Comparison of ENCODE assay signal across 24 cellular contexts in the genomic region with DNA sequence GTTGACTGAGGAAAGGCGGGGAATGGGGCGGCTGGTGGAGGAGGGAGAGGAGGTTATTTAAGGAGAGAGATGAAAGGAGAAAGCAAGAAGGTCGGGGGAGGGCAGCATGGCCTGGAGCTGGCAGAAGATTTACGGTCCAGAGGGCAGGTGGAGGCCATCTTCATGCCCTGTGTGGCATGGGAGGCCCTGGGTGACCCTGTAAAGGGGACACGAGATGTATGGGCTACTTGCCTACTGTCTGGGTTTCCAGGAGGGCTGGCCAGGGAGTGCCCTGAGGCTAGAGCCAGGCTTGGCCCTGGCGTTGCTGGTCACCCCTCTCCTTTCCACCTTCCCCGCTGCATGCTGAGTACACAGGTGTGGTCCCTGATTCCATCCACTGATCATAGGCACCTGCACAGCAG. TPM values are rescaled to one million over a fixed set of nuclear protein-coding genes. Genes with fewer than 3 reads are reported as not detected.
DNase-seq lines count a peak whose midpoint lies in the region; ATAC-seq, FAIRE-seq and TF ChIP-seq lines count a peak whose summit lies in the region.
"Had no signal": no experiment of that assay in that cellular context is flagged by ENCODE, and none has a peak within 500 bp of the region (broad histone marks: within the 10 kb centered on the region; RNA-seq: fewer than 3 reads in every experiment).

No MANE protein-coding gene starts in this region.

- no peak overlapping the region for H2AFZ ChIP-seq in trophoblast cell (ENCODE audit: insufficient read depth, low read length, poor library complexity)

- H3K36me3 ChIP-seq in trophoblast cell (ENCODE audit: control insufficient read depth in 1 of 2, insufficient read depth in 2 of 2, low read length in 2 of 2) (peaks cover 24 to 28% of the 10 kb centered on the region in 2 experiments), small intestine (ENCODE audit: control insufficient read depth in 2 of 2, insufficient read depth in 2 of 2, low read length in 2 of 2) (no peaks in the 10 kb centered on the region)
- H3K36me3 ChIP-seq: BE2C had no signal

- H3K18ac ChIP-seq in trophoblast cell (ENCODE audit: low read length), result no peak overlapping the region

- peaks cover 5 to 10% of the 10 kb centered on the region in 2 experiments for H3K4me1 ChIP-seq in trophoblast cell (ENCODE audit: control insufficient read depth in 1 of 2, insufficient read depth in 2 of 2, low read length in 2 of 2)
- H3K4me1 ChIP-seq in small intestine (ENCODE audit: control insufficient read depth in 2 of 2, insufficient read depth in 1 of 2, low read depth in 1 of 2, low read length in 1 of 2), result no peaks in the 10 kb centered on the region
- H3K4me1 ChIP-seq: BE2C had no signal

- no peak overlapping the region for H4K12ac ChIP-seq in trophoblast cell (ENCODE audit: low read depth, low read length)

- intact Hi-C loops in head of caudate nucleus (cut with DNase I), result no loop called here

- H2BK120ac ChIP-seq in trophoblast cell (ENCODE audit: insufficient read depth, low read length, poor library complexity), result no peak overlapping the region

- no peak overlapping the region for H2BK5ac ChIP-seq in trophoblast cell (ENCODE audit: low read depth, low read length, poor library complexity)

- H3K9me3 Mint-ChIP-seq in mesothelial cell of epicardium (no peaks in the 10 kb centered on the region), WTC11 (no peaks in the 10 kb centered on the region)
- H3K9me3 Mint-ChIP-seq: CD8-positive, alpha-beta memory T cell had no signal

- no peak overlapping the region for H3K4me3 ChIP-seq in trophoblast cell (ENCODE audit: low read depth, low read length)
- no peak overlapping the region for H3K4me3 ChIP-seq in small intestine (ENCODE audit: low read depth in 1 of 2, low read length in 2 of 2)

- peaks cover 11% of the 10 kb centered on the region for H3K79me2 ChIP-seq in trophoblast cell (ENCODE audit: control insufficient read depth, insufficient read depth, low read length, poor library complexity)

- no peak overlapping the region for H3K14ac ChIP-seq in trophoblast cell (ENCODE audit: low read length)

- ATAC-seq in WTC11, result no peak
- ATAC-seq: HCT116, HepG2 had no signal

- no peak for FAIRE-seq in small intestine (lab: Jason Lieb, UNC)
- FAIRE-seq: GM12892, HepG2 had no signal

- H3K27me3 Mint-ChIP-seq in mesothelial cell of epicardium (ENCODE audit: low read depth), result no peaks in the 10 kb centered on the region
- H3K27me3 Mint-ChIP-seq in WTC11 (ENCODE audit: low read depth), result peaks cover 11% of the 10 kb centered on the region

- no peak overlapping the region for H3K4me3 Mint-ChIP-seq in mesothelial cell of epicardium
- H3K4me3 Mint-ChIP-seq in WTC11, result no peak overlapping the region
- H3K4me3 Mint-ChIP-seq: CD8-positive, alpha-beta memory T cell had no signal

- H3K36me3 Mint-ChIP-seq in mesothelial cell of epicardium (peaks cover 11% of the 10 kb centered on the region), WTC11 (peaks cover 6% of the 10 kb centered on the region; the same call in 1 of the 2 replicates)
- H3K36me3 Mint-ChIP-seq: CD14-positive monocyte; CD8-positive, alpha-beta memory T cell had no signal

- H3K79me1 ChIP-seq in trophoblast cell (ENCODE audit: low read length), result no peaks in the 10 kb centered on the region

- POLR2A ChIA-PET in WTC11 (lab: Charles Lee), result no interaction called here

- peak; percentile 21 for DNase-seq in activated effector memory CD4-positive, alpha-beta T cell treated with anti-CD3 and anti-CD28 coated beads, Interleukin-2, amount 50 U/mL, for 16 hours
- no peak for DNase-seq in activated effector memory CD4-positive, alpha-beta T cell treated with Interleukin-2 at 50 U/mL for 16 hours
- DNase-seq in mesothelial cell of epicardium (ENCODE audit: low spot score in 2 of 2, unreplicated experiment in 2 of 2) (no peak), trophoblast cell (no peak), small intestine (no peak), WTC11 (ENCODE audit: low spot score) (no peak), head of caudate nucleus (no peak), UCSD-AML1 (lab: John Stamatoyannopoulos, UW; ENCODE audit: unreplicated experiment) (no peak)
- DNase-seq: BE2C, DMS79 treated with DMSO at 0.1 percent for 48 hours, Karpas-422, NCI-H1092, NCI-H1417 treated with DMSO at 0.1 percent for 48 hours, NCI-H1694 treated with DMSO at 0.1 percent for 48 hours, NCI-H2081, NCI-H2227 treated with DMSO at 0.1 percent for 48 hours, NCI-H526 treated with DMSO at 0.1 percent for 48 hours, SHP77 treated with DMSO at 0.1 percent for 48 hours had no signal

- CTCF ChIA-PET in WTC11 (lab: Charles Lee), result no interaction called here

- H3K4me1 Mint-ChIP-seq in mesothelial cell of epicardium (peaks cover 16% of the 10 kb centered on the region), WTC11 (peaks cover 14% of the 10 kb centered on the region)

- no peak overlapping the region for H4K91ac ChIP-seq in trophoblast cell (ENCODE audit: low read depth, low read length)

- TF ChIP-seq CTCF in mesothelial cell of epicardium (IDR thresholded peaks at IDR 0.05; ENCODE audit: unreplicated experiment) (no peak), WTC11 (IDR thresholded peaks at IDR 0.05) (no peak)

- H3K27ac Mint-ChIP-seq in mesothelial cell of epicardium (peak overlapping the region; percentile 43), WTC11 (no peak overlapping the region)
- H3K27ac Mint-ChIP-seq: CD8-positive, alpha-beta memory T cell had no signal

- H3K27ac ChIP-seq in trophoblast cell (ENCODE audit: low read depth, low read length), result no peak overlapping the region
- H3K27ac ChIP-seq in small intestine (ENCODE audit: low read depth in 1 of 2, low read length in 1 of 2), result no peak overlapping the region
- H3K27ac ChIP-seq: 22Rv1 had no signal

- H3K9me3 ChIP-seq in trophoblast cell (ENCODE audit: insufficient read depth, low read depth, low read length) (peaks cover 3% of the 10 kb centered on the region), small intestine (ENCODE audit: control insufficient read depth, low read depth) (no peaks in the 10 kb centered on the region)
- H3K9me3 ChIP-seq: BE2C had no signal

- H3K27me3 ChIP-seq in trophoblast cell (ENCODE audit: insufficient read depth, low read length), result no peaks in the 10 kb centered on the region
- peaks cover under 1 to 7% of the 10 kb centered on the region in 2 donors for H3K27me3 ChIP-seq in small intestine (ENCODE audit: control insufficient read depth in 2 of 2, insufficient read depth in 2 of 2, low read length in 2 of 2)

- H3K4ac ChIP-seq in trophoblast cell (ENCODE audit: low read depth, low read length), result peak overlapping the region; percentile 33

- no peak overlapping the region for H4K8ac ChIP-seq in trophoblast cell (ENCODE audit: low read depth, low read length)

- H2BK12ac ChIP-seq in trophoblast cell (ENCODE audit: low read length), result no peak overlapping the region

- H3K9ac ChIP-seq in trophoblast cell (ENCODE audit: low read length), result no peak overlapping the region

- no CpG with 5 or more reads among the region's 7 CpGs for WGBS in trophoblast cell (ENCODE audit: extremely low coverage, insufficient coverage, insufficient read length)
- 77 to 81% (median 80%) methylated on average over 7 of the region's 7 CpGs for WGBS in small intestine, 3 donors

- no peak overlapping the region for H2AK5ac ChIP-seq in trophoblast cell (ENCODE audit: low read length)

- H3K23ac ChIP-seq in trophoblast cell (ENCODE audit: low read length), result no peak overlapping the region

- H3K4me2 ChIP-seq in trophoblast cell (ENCODE audit: low read length), result no peak overlapping the region

TF ChIP-seq in WTC11, 78 proteins besides CTCF, POLR2A, EP300 and RAD21 (continues in another document):
- TF ChIP-seq, protein P1, sequence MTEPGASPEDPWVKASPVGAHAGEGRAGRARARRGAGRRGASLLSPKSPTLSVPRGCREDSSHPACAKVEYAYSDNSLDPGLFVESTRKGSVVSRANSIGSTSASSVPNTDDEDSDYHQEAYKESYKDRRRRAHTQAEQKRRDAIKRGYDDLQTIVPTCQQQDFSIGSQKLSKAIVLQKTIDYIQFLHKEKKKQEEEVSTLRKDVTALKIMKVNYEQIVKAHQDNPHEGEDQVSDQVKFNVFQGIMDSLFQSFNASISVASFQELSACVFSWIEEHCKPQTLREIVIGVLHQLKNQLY (CRISPR knock-in tag; IDR thresholded peaks at IDR 0.05), result no peak
- TF ChIP-seq TP53 (CRISPR knock-in tag; IDR thresholded peaks at IDR 0.05), result no peak
- TF ChIP-seq, protein P2, sequence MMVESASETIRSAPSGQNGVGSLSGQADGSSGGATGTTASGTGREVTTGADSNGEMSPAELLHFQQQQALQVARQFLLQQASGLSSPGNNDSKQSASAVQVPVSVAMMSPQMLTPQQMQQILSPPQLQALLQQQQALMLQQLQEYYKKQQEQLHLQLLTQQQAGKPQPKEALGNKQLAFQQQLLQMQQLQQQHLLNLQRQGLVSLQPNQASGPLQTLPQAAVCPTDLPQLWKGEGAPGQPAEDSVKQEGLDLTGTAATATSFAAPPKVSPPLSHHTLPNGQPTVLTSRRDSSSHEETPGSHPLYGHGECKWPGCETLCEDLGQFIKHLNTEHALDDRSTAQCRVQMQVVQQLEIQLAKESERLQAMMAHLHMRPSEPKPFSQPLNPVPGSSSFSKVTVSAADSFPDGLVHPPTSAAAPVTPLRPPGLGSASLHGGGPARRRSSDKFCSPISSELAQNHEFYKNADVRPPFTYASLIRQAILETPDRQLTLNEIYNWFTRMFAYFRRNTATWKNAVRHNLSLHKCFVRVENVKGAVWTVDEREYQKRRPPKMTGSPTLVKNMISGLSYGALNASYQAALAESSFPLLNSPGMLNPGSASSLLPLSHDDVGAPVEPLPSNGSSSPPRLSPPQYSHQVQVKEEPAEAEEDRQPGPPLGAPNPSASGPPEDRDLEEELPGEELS (CRISPR knock-in tag; IDR thresholded peaks at IDR 0.05), result no peak
- no peak for TF ChIP-seq TCF7 (CRISPR knock-in tag; IDR thresholded peaks at IDR 0.05; ENCODE audit: low read depth)
- no peak for TF ChIP-seq SP1 (CRISPR knock-in tag; conservative IDR thresholded peaks at IDR 0.05)

RNA-seq across cellular contexts. Expression of a gene that starts 6.1 kb away (rescaled TPM):
- total RNA-seq in mesothelial cell of epicardium, result 42.3 to 45.9 TPM (median 42.5 TPM) in 3 replicates
- 10.6 and 11.4 TPM in 2 replicates for polyA plus RNA-seq in trophoblast cell (2013)
- 1 to 10 TPM in 2 of 3 donors, not detected in 1; 2.4 to 5.8 TPM for polyA plus RNA-seq in small intestine
- 14.3 to 18.1 TPM (median 16.0 TPM) in 3 replicates for total RNA-seq in WTC11 (2021)
- polyA plus RNA-seq: CD14-positive monocyte; CD8-positive, alpha-beta memory T cell had no signal

RNA-seq across cellular contexts. Expression of a gene that starts 59.5 kb away (rescaled TPM):
- total RNA-seq in mesothelial cell of epicardium, result 98.7 to 113 TPM (median 106 TPM) in 3 replicates
- polyA plus RNA-seq in trophoblast cell (2013), result 118 and 135 TPM in 2 replicates
- polyA plus RNA-seq in small intestine, result 10 to 100 TPM; 29.3 to 77.3 (median 40.8) TPM
- 156 to 163 TPM (median 162 TPM) in 3 replicates for total RNA-seq in WTC11 (2021)
